Comparison of ENCODE assay signal across 9 cellular contexts in the genomic region with DNA sequence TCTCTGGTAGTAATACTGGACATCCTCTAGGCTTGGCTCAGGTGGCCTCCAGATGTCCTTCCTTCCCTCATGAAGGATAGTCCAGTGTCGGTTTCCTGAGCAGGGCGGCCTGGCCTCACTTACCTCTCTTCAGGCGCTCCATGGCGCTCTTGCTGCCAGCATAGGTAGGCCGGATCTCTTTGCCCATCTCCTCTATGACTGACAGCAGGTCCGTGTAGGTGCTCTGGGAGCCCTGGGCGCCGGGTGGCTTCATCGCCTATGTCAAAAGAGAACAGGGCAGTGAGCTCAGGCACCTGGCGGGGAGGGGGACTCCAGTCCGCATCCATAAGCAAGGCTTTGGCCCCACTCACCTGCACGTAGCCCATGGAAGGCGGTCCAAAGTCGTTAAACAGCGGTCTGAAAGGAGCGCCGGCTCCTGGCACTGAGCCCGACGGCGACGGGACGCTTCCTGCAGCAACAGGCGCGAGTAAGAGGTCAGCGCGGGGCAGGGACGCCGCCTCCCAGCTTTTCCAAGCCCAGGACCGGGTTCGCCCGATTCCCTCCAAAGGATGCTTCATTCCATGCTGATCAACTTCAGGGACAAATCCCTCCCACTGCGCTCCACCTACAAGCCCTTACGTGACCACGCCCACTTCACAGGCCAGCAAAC. TPM values are rescaled to one million over a fixed set of nuclear protein-coding genes. Genes with fewer than 3 reads are reported as not detected.
DNase-seq lines count a peak whose midpoint lies in the region; ATAC-seq and TF ChIP-seq lines count a peak whose summit lies in the region.
"Had no signal": no experiment of that assay in that cellular context is flagged by ENCODE, and none has a peak within 500 bp of the region (broad histone marks: within the 10 kb centered on the region; RNA-seq: fewer than 3 reads in every experiment).

No MANE protein-coding gene starts in this region.

- H3K27ac Mint-ChIP-seq in Caco-2 (ENCODE audit: unreplicated experiment) (peak overlapping the region; percentile 100), osteocyte (ENCODE audit: unreplicated experiment) (peak overlapping the region; percentile 93)
- peak overlapping the region; percentile 45 for H3K27ac Mint-ChIP-seq in activated T-cell treated with anti-CD3 and anti-CD28 coated beads, Interleukin-2, amount 50 U/mL, for 72 hours

- H3K4me1 Mint-ChIP-seq in Caco-2 (ENCODE audit: low read depth, unreplicated experiment): peaks cover 56% of the 10 kb centered on the region
- H3K4me1 Mint-ChIP-seq in activated T-cell treated with anti-CD3 and anti-CD28 coated beads, Interleukin-2, amount 50 U/mL, for 72 hours (ENCODE audit: low read depth): peaks cover 38% of the 10 kb centered on the region
- H3K4me1 Mint-ChIP-seq in osteocyte (ENCODE audit: unreplicated experiment): peaks cover 38% of the 10 kb centered on the region

- DNase-seq in Caco-2: no peak
- DNase-seq in activated T-cell treated with anti-CD3 and anti-CD28 coated beads, Interleukin-2, amount 50 U/mL, for 72 hours: no peak
- peak; percentile 23 for DNase-seq in glomerular endothelial cell (ENCODE audit: extremely low read depth, low read depth, low spot score)
- DNase-seq in osteocyte (ENCODE audit: extremely low spot score, unreplicated experiment): no peak
- DNase-seq in GM19238 (ENCODE audit: insufficient read length, low spot score): no peak
- DNase-seq in DMS 273 (lab: John Stamatoyannopoulos, UW; ENCODE audit: unreplicated experiment): no peak

- no peaks in the 10 kb centered on the region for H3K9me3 ChIP-seq in Caco-2
- H3K9me3 ChIP-seq in HUES64 (ENCODE audit: insufficient read depth, low read depth, low read length): no peaks in the 10 kb centered on the region

- peak overlapping the region; percentile 69 for H3K27ac ChIP-seq in HUES64 (ENCODE audit: low read depth, low read length)

- H3K9me3 Mint-ChIP-seq in Caco-2 (ENCODE audit: unreplicated experiment): no peaks in the 10 kb centered on the region
- H3K9me3 Mint-ChIP-seq in activated T-cell treated with anti-CD3 and anti-CD28 coated beads, Interleukin-2, amount 50 U/mL, for 72 hours: no peaks in the 10 kb centered on the region
- no peaks in the 10 kb centered on the region for H3K9me3 Mint-ChIP-seq in osteocyte (ENCODE audit: unreplicated experiment)

- intact Hi-C loops in Caco-2 (cut with micrococcal nuclease; ENCODE audit: unreplicated experiment): loop anchor here (5.0 to 10.0 kb wide), 4 partner anchors 65 to 393 kb away; a partner anchor contains a TSS

- H3K9ac ChIP-seq in HUES64 (ENCODE audit: low read depth, low read length): peak overlapping the region; percentile 70

- TF ChIP-seq CTCF in Caco-2 (IDR thresholded peaks at IDR 0.05; ENCODE audit: insufficient read depth in 1 of 2, low read depth in 1 of 2, low read length in 1 of 2, severe bottlenecking in 1 of 2, unreplicated experiment in 1 of 2) (no peak), osteocyte (IDR thresholded peaks at IDR 0.05) (no peak)

- H3K36me3 Mint-ChIP-seq in Caco-2 (ENCODE audit: insufficient read depth, unreplicated experiment) (peaks cover 58% of the 10 kb centered on the region), osteocyte (ENCODE audit: unreplicated experiment) (no peaks in the 10 kb centered on the region)
- H3K36me3 Mint-ChIP-seq in activated T-cell treated with anti-CD3 and anti-CD28 coated beads, Interleukin-2, amount 50 U/mL, for 72 hours (ENCODE audit: insufficient read depth in 2 of 2): peaks cover 4 to 6% of the 10 kb centered on the region in 2 donors

- peaks cover 63% of the 10 kb centered on the region for H3K4me1 ChIP-seq in Caco-2
- peaks cover 9% of the 10 kb centered on the region for H3K4me1 ChIP-seq in HUES64 (ENCODE audit: insufficient read depth, low read length)

- WGBS in HUES64: 24% methylated on average over 34 of the region's 34 CpGs

- no peak for ATAC-seq in activated T-cell treated with anti-CD3 and anti-CD28 coated beads, Interleukin-2, amount 50 U/mL, for 72 hours (replicated peaks in 1 of 2)
- no peak for ATAC-seq in HG03565 (IDR thresholded peaks at IDR 0.05; ENCODE audit: unreplicated experiment)

- no peaks in the 10 kb centered on the region for H3K27me3 Mint-ChIP-seq in Caco-2 (ENCODE audit: insufficient read depth, unreplicated experiment)
- H3K27me3 Mint-ChIP-seq in activated T-cell treated with anti-CD3 and anti-CD28 coated beads, Interleukin-2, amount 50 U/mL, for 72 hours (ENCODE audit: low read depth): peaks cover 8% of the 10 kb centered on the region
- peaks cover 16% of the 10 kb centered on the region for H3K27me3 Mint-ChIP-seq in osteocyte (ENCODE audit: unreplicated experiment)

- CTCF ChIA-PET in Caco-2 (lab: Charles Lee): no interaction called here

- POLR2A ChIA-PET in Caco-2 (lab: Charles Lee): interaction anchor here (0.5 kb wide), 1 partner anchor 87 kb away, joined by 5 read pairs; no protein-coding TSS in a partner anchor

- TSS peak; percentile 81 for BruUV-seq in Caco-2 (replicated peaks; lab: Mats Ljungman, UMichigan)

- H3K27me3 ChIP-seq in Caco-2 (replicated peaks; ENCODE audit: control insufficient read depth, insufficient read depth, low read length): no peaks in the 10 kb centered on the region
- peaks cover 11% of the 10 kb centered on the region for H3K27me3 ChIP-seq in HUES64 (ENCODE audit: insufficient read depth, low read length)

- peak overlapping the region; percentile 99 for H3K4me3 Mint-ChIP-seq in Caco-2 (ENCODE audit: unreplicated experiment)
- peak overlapping the region; percentile 91 to 99 for H3K4me3 Mint-ChIP-seq in activated T-cell treated with anti-CD3 and anti-CD28 coated beads, Interleukin-2, amount 50 U/mL, for 72 hours
- peak overlapping the region; percentile 79 for H3K4me3 Mint-ChIP-seq in osteocyte (ENCODE audit: unreplicated experiment)

- H3K4me3 ChIP-seq in Caco-2 (ENCODE audit: low read depth, low read length) (peak overlapping the region; percentile 66), HUES64 (ENCODE audit: low read length) (peak overlapping the region; percentile 84)

- no peaks in the 10 kb centered on the region for H3K36me3 ChIP-seq in Caco-2 (ENCODE audit: control insufficient read depth, insufficient read depth, low read length)
- H3K36me3 ChIP-seq in HUES64 (ENCODE audit: insufficient read depth, low read length): no peaks in the 10 kb centered on the region

RNA-seq across cellular contexts. Expression of a gene that starts 0.6 kb away (rescaled TPM):
- total RNA-seq in Caco-2 (2022) (96.1 and 99.4 TPM in 2 replicates), glomerular endothelial cell (71.9 and 77.3 TPM in 2 replicates), osteocyte (32.2 and 37.4 TPM in 2 replicates)
- polyA plus RNA-seq in HUES64 (2013, experiment 1 of 2): 36.9 TPM
- polyA plus RNA-seq in HUES64 (2013, experiment 2 of 2): 40.3 TPM
- total RNA-seq in activated T-cell treated with anti-CD3 and anti-CD28 coated beads, Interleukin-2, amount 50 U/mL, for 72 hours: 100 to 1,000 TPM; 103 to 137 TPM

RNA-seq across cellular contexts. Expression of a gene that starts 2.2 kb away (rescaled TPM):
- total RNA-seq in Caco-2 (2022) (65.0 and 78.3 TPM in 2 replicates), glomerular endothelial cell (18.7 and 64.1 TPM in 2 replicates), osteocyte (46.7 and 46.9 TPM in 2 replicates)
- 20.1 TPM for polyA plus RNA-seq in HUES64 (2013, experiment 1 of 2)
- polyA plus RNA-seq in HUES64 (2013, experiment 2 of 2): 24.5 TPM
- total RNA-seq in activated T-cell treated with anti-CD3 and anti-CD28 coated beads, Interleukin-2, amount 50 U/mL, for 72 hours: 100 to 1,000 TPM in 1 of 2 donors, 10 to 100 TPM in 1; 94.3 to 118 TPM

RNA-seq across cellular contexts. Expression of a gene that starts 15.9 kb away (rescaled TPM):
- total RNA-seq in Caco-2 (2022): not detected in 2 replicates
- not detected for polyA plus RNA-seq in HUES64 (2013, experiment 1 of 2)
- polyA plus RNA-seq in HUES64 (2013, experiment 2 of 2): not detected
- not detected for total RNA-seq in activated T-cell treated with anti-CD3 and anti-CD28 coated beads, Interleukin-2, amount 50 U/mL, for 72 hours
- not detected in 2 replicates for total RNA-seq in glomerular endothelial cell
- total RNA-seq in osteocyte: not detected in 2 replicates
- total RNA-seq: T-helper 2 cell treated with Interferon-gamma antibody and Interleukin-4, amounts not matched to agents 100 ng/mL and 5 ng/mL, for 36 hours had no signal

RNA-seq across cellular contexts. Expression of a gene that starts 24.5 kb away (rescaled TPM):
- total RNA-seq in Caco-2 (2022) (110 and 112 TPM in 2 replicates), glomerular endothelial cell (43.2 and 51.9 TPM in 2 replicates), osteocyte (76.5 and 79.9 TPM in 2 replicates)
- polyA plus RNA-seq in HUES64 (2013, experiment 1 of 2): 18.9 TPM
- polyA plus RNA-seq in HUES64 (2013, experiment 2 of 2): 22.9 TPM
- total RNA-seq in activated T-cell treated with anti-CD3 and anti-CD28 coated beads, Interleukin-2, amount 50 U/mL, for 72 hours: 100 to 1,000 TPM; 172 to 184 TPM

RNA-seq across cellular contexts. Expression of a gene that starts 38.3 kb away (rescaled TPM):
- total RNA-seq in Caco-2 (2022) (47.9 and 52.2 TPM in 2 replicates), glomerular endothelial cell (32.9 and 88.6 TPM in 2 replicates), osteocyte (51.4 and 54.5 TPM in 2 replicates)
- polyA plus RNA-seq in HUES64 (2013, experiment 1 of 2): 26.9 TPM
- 45.5 TPM for polyA plus RNA-seq in HUES64 (2013, experiment 2 of 2)
- 10 to 100 TPM; 53.2 to 59.7 TPM for total RNA-seq in activated T-cell treated with anti-CD3 and anti-CD28 coated beads, Interleukin-2, amount 50 U/mL, for 72 hours

Comparison
In these comparisons a context has a peak if more than half of its experiments do, and no peak if none do; other contexts are left out.
1. H3K27ac Mint-ChIP-seq: peak in every context shown above with its lines; median percentile 100 in Caco-2; 93 in osteocyte; 45 in activated T-cell treated with anti-CD3 and anti-CD28 coated beads, Interleukin-2, amount 50 U/mL, for 72 hours.